In the genomic region with DNA sequence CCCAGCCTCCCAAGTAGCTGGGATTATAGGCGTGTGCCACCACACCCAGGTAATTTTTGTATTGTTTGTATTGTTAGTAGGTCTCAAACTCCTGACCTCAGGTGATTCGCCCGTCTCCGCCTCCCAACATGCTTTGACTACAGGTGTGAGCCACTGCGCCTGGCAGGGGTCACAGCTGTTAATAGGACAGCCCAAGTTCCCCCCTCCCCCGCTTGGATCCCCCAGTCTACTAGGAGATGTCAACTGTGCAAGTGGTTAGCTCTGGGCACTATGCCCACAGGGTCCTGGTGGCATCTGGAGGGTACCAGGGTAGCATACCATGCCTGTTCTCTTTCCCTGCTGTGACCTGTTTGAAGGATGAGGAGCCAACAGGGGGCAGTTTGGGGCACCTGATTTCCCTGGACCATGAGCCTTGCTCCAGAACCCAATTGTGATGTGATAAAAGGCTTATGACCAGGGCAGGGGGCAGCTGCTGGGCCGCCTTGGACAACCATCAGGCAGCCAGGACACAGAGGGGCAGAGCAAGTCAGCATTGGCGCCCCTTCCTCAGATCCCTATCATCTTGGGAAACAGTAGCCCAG, we compare ENCODE assay signal across 1 cellular context.
TF ChIP-seq lines count a peak whose summit lies in the region.

TSS of gene TSPAN16 (plus strand) at position 496 of the 581 bp plus-strand sequence. CDS start 138 bp downstream, outside the sequence.

TF ChIP-seq in HepG2, 621 proteins besides CTCF, POLR2A, EP300 and RAD21 (continued from another document):
- TF ChIP-seq, protein P1, sequence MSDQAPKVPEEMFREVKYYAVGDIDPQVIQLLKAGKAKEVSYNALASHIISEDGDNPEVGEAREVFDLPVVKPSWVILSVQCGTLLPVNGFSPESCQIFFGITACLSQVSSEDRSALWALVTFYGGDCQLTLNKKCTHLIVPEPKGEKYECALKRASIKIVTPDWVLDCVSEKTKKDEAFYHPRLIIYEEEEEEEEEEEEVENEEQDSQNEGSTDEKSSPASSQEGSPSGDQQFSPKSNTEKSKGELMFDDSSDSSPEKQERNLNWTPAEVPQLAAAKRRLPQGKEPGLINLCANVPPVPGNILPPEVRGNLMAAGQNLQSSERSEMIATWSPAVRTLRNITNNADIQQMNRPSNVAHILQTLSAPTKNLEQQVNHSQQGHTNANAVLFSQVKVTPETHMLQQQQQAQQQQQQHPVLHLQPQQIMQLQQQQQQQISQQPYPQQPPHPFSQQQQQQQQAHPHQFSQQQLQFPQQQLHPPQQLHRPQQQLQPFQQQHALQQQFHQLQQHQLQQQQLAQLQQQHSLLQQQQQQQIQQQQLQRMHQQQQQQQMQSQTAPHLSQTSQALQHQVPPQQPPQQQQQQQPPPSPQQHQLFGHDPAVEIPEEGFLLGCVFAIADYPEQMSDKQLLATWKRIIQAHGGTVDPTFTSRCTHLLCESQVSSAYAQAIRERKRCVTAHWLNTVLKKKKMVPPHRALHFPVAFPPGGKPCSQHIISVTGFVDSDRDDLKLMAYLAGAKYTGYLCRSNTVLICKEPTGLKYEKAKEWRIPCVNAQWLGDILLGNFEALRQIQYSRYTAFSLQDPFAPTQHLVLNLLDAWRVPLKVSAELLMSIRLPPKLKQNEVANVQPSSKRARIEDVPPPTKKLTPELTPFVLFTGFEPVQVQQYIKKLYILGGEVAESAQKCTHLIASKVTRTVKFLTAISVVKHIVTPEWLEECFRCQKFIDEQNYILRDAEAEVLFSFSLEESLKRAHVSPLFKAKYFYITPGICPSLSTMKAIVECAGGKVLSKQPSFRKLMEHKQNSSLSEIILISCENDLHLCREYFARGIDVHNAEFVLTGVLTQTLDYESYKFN (CRISPR knock-in tag; conservative IDR thresholded peaks at IDR 0.05) = no peak
- TF ChIP-seq ZNF720 (CRISPR knock-in tag; IDR thresholded peaks at IDR 0.05) = no peak
- no peak for TF ChIP-seq ZBTB20 (CRISPR knock-in tag; IDR thresholded peaks at IDR 0.05; ENCODE audit: borderline replicate concordance, low read depth)
- TF ChIP-seq SSRP1 (CRISPR knock-in tag; IDR thresholded peaks at IDR 0.05) = no peak
- TF ChIP-seq, protein P2, sequence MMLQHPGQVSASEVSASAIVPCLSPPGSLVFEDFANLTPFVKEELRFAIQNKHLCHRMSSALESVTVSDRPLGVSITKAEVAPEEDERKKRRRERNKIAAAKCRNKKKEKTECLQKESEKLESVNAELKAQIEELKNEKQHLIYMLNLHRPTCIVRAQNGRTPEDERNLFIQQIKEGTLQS (CRISPR knock-in tag; IDR thresholded peaks at IDR 0.05) = no peak
- TF ChIP-seq FOXK1 (CRISPR knock-in tag; IDR thresholded peaks at IDR 0.05; ENCODE audit: borderline replicate concordance, low read depth) = no peak
- no peak for TF ChIP-seq MIXL1 (CRISPR knock-in tag; IDR thresholded peaks at IDR 0.05)
- TF ChIP-seq, protein P3, sequence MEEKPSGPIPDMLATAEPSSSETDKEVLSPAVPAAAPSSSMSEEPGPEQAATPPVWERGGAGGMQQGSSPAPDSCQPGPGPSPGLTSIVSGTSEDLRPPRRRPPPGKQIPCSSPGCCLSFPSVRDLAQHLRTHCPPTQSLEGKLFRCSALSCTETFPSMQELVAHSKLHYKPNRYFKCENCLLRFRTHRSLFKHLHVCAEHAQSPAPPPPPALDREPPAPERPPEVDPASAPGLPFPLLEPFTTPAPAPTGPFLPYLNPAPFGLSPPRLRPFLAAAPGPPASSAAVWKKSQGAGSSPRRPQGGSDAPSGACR (CRISPR knock-in tag; IDR thresholded peaks at IDR 0.05) = no peak
- TF ChIP-seq ZNF225 (CRISPR knock-in tag; IDR thresholded peaks at IDR 0.05) = no peak
